In the genomic region with DNA sequence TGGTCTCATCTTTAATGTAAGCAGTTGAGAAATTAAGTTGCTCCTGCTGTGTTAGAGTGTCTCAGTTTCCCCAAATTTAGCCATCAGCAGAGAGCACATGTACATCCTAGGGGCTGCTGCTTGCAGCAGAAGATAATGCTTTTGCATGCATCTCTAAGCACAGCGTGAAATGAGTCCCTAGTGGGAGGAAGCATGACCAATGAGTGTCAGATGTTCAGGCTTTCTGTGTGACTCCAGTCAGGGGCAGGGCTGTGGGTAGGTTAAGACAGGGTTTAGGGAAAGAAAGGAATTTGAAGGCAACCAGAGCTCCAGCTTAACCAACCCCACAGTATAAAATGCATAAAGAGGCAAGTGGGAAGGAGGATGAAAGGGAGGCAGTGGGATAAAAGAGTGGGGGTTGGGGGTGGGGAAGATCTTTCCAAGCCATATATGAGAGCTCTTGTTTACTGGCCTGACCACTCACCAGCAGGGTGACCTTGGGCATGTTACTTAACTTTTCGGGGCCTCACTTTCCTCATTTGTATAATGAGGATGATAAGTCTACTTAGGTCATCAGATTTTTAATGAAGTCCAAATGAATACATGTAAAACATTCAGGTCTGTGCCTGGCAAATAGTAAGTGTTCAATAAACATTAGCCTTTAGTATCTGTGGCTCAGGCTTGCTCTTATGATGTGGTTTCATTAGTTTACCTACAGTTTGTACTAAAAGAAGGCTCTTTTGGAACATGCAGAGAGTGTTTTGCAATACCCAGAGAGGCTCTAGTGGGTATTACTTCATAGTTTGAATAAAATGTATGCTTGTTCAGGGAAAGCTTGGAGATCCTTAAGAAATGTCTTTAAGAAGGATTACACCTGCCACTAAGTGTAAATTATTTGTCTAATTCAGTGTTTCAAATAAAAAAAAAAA, we compare ENCODE assay signal across 1 cellular context.
TF ChIP-seq lines count a peak whose summit lies in the region.

No MANE protein-coding gene starts in this region.

TF ChIP-seq in HEK293, 187 proteins besides CTCF, POLR2A, EP300 and RAD21:
- TF ChIP-seq, protein P1, sequence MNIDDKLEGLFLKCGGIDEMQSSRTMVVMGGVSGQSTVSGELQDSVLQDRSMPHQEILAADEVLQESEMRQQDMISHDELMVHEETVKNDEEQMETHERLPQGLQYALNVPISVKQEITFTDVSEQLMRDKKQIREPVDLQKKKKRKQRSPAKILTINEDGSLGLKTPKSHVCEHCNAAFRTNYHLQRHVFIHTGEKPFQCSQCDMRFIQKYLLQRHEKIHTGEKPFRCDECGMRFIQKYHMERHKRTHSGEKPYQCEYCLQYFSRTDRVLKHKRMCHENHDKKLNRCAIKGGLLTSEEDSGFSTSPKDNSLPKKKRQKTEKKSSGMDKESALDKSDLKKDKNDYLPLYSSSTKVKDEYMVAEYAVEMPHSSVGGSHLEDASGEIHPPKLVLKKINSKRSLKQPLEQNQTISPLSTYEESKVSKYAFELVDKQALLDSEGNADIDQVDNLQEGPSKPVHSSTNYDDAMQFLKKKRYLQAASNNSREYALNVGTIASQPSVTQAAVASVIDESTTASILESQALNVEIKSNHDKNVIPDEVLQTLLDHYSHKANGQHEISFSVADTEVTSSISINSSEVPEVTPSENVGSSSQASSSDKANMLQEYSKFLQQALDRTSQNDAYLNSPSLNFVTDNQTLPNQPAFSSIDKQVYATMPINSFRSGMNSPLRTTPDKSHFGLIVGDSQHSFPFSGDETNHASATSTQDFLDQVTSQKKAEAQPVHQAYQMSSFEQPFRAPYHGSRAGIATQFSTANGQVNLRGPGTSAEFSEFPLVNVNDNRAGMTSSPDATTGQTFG (tag by site-specific recombination; IDR thresholded peaks at IDR 0.05; ENCODE audit: borderline replicate concordance), result no peak
- TF ChIP-seq ZFHX2 (tag by site-specific recombination; conservative IDR thresholded peaks at IDR 0.05), result peak; percentile 41; the same call in 1 of the 2 replicates
- peak; percentile 65; the same call in 1 of the 2 replicates for TF ChIP-seq EGR2 (tag by site-specific recombination; IDR thresholded peaks at IDR 0.05; ENCODE audit: low read depth)
